In the genomic region with DNA sequence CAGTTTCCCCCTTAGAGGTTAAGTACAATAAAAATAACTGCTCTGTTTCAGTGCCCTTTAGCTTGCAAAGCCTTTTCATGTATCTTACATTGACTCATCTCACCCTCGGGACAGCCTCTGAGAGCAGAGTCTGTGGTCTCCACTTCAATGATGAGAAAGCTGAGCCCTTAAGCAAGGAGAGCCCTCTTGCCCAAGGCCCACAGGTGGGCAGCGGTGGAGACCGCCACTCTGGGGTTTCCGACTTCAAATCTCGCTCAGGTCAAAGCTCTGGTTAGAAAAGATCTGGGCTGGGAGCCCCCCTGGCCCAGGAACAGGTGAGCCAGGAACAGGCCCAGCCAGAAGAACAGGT, we compare ENCODE assay signal across 10 cellular contexts. TPM values are rescaled to one million over a fixed set of nuclear protein-coding genes. Genes with fewer than 3 reads are reported as not detected.
DNase-seq lines count a peak whose midpoint lies in the region; ATAC-seq, FAIRE-seq and TF ChIP-seq lines count a peak whose summit lies in the region.
"Had no signal": no experiment of that assay in that cellular context is flagged by ENCODE, and none has a peak within 500 bp of the region (broad histone marks: within the 10 kb centered on the region; RNA-seq: fewer than 3 reads in every experiment).

No MANE protein-coding gene starts in this region.

- H3K4me3 ChIP-seq in GM06990 (replicated peaks; ENCODE audit: low read depth, low read length) (peak overlapping the region; percentile 71), Loucy (ENCODE audit: low read length, poor library complexity, severe bottlenecking) (peak overlapping the region; percentile 70), GM12878 (peak overlapping the region; percentile 74), pancreas (no peak overlapping the region), colonic mucosa (no peak overlapping the region)
- H3K4me3 ChIP-seq: heart left ventricle, Peyer's patch had no signal

- RAD21 ChIA-PET in GM12878 (lab: Charles Lee; ENCODE audit: unreplicated experiment), result interaction anchor here (0.8 to 2.2 kb wide), 14 partner anchors 59 to 272 kb away, joined by 3 to 15 read pairs (median 5); a partner anchor contains a TSS

- BruUV-seq in GM12878 (replicated peaks; lab: Mats Ljungman, UMichigan), result no TSS peak

- WGBS in GM12878 (ENCODE audit: insufficient coverage, insufficient replicate concordance, low lambda C conversion rate, missing lambda C conversion rate), result 1% methylated on average over 5 of the region's 5 CpGs
- WGBS in pancreas, 2 donors, result 73 to 75% methylated on average over 5 of the region's 5 CpGs

- H3K9me3 ChIP-seq in Loucy (ENCODE audit: insufficient read depth, low read depth, low read length) (no peaks in the 10 kb centered on the region), GM12878 (replicated peaks; ENCODE audit: control insufficient read depth, insufficient read depth, low read length) (no peaks in the 10 kb centered on the region; the same call in 2 of the 3 replicates), pancreas (no peaks in the 10 kb centered on the region), colonic mucosa (no peaks in the 10 kb centered on the region)
- H3K9me3 ChIP-seq: heart left ventricle, Peyer's patch had no signal

- H3K27me3 ChIP-seq in GM06990 (replicated peaks; ENCODE audit: control insufficient read depth, insufficient read depth, low read length) (no peaks in the 10 kb centered on the region), Loucy (ENCODE audit: insufficient read depth, low read length, poor library complexity, severe bottlenecking) (no peaks in the 10 kb centered on the region), GM12878 (replicated peaks in 1 of 2; ENCODE audit: control insufficient read depth in 2 of 2, insufficient read depth in 2 of 2, low read length in 1 of 2) (no peaks in the 10 kb centered on the region), pancreas (no peaks in the 10 kb centered on the region), colonic mucosa (no peaks in the 10 kb centered on the region)
- H3K27me3 ChIP-seq: heart left ventricle, Peyer's patch had no signal

- intact Hi-C loops in GM12878 (cut with micrococcal nuclease; ENCODE audit: unreplicated experiment) (no loop called here), pancreas (cut with DNase I) (no loop called here), colonic mucosa (cut with DNase I) (no loop called here)

- no peaks in the 10 kb centered on the region for H3K9me2 ChIP-seq in Loucy (replicated peaks; ENCODE audit: low read depth, low read length)

- H3K9ac ChIP-seq in Loucy (ENCODE audit: low read depth, low read length, poor library complexity, severe bottlenecking) (peak overlapping the region; percentile 82), GM12878 (ENCODE audit: control insufficient read depth, insufficient read depth, low read length) (peak overlapping the region; percentile 98), colonic mucosa (ENCODE audit: low read depth in 2 of 2, low read length in 2 of 2) (no peak overlapping the region)

- H3K36me3 ChIP-seq in GM06990 (ENCODE audit: control insufficient read depth, insufficient read depth, low read length) (peaks cover 3% of the 10 kb centered on the region), Loucy (ENCODE audit: insufficient read depth, low read length) (peaks cover 12% of the 10 kb centered on the region; the same call in 1 of the 2 replicates), GM12878 (ENCODE audit: control insufficient read depth in 2 of 2, insufficient read depth in 2 of 2, low read length in 1 of 2) (peaks cover 0 to 3% of the 10 kb centered on the region in 2 experiments; a peak in 1 of 4 replicates), pancreas (no peaks in the 10 kb centered on the region), colonic mucosa (no peaks in the 10 kb centered on the region)

- H3K4me2 ChIP-seq in Loucy (ENCODE audit: low read depth, low read length, poor library complexity, severe bottlenecking) (peak overlapping the region; percentile 89), GM12878 (ENCODE audit: control insufficient read depth, insufficient read depth) (peak overlapping the region; percentile 100)

- H2AFZ ChIP-seq in Loucy (ENCODE audit: low read length) (no peak overlapping the region), GM12878 (ENCODE audit: control insufficient read depth, low read depth, low read length) (no peak overlapping the region)

- H3F3A ChIP-seq in Loucy (ENCODE audit: low read depth), result peaks cover 8% of the 10 kb centered on the region; the same call in 1 of the 2 replicates

- CTCF ChIA-PET in GM12878 (lab: Yijun Ruan, JAX), result interaction anchor here (0.7 to 2.8 kb wide), 10 partner anchors 11 to 381 kb away, joined by 3 to 16 read pairs (median 4); no protein-coding TSS in a partner anchor

- in situ Hi-C loops in GM12878 (cut with MboI), result no loop called here

- H3K4me1 ChIP-seq in Loucy (ENCODE audit: insufficient read depth, low read length, poor library complexity, severe bottlenecking) (peaks cover 80% of the 10 kb centered on the region), GM12878 (ENCODE audit: control insufficient read depth, insufficient read depth, low read length) (peaks cover 74% of the 10 kb centered on the region), pancreas (peaks cover 3 to 19% (median 8%) of the 10 kb centered on the region in 3 donors), colonic mucosa (peaks cover 7% of the 10 kb centered on the region)

- DNase-seq in GM06990 (ENCODE audit: extremely low read depth, insufficient read length), result peak; percentile 59
- DNase-seq in GM12878 (ENCODE audit: low read depth, low spot score), result no peak
- no peak for DNase-seq in pancreas
- DNase-seq in NCI-H82 (lab: John Stamatoyannopoulos, UW), result no peak
- DNase-seq in colonic mucosa, result no peak
- DNase-seq: NCI-H1930, Peyer's patch had no signal

- no peak for TF ChIP-seq POLR2A in GM12878 (IDR thresholded peaks at IDR 0.05; ENCODE audit: low read depth, low read length)

- TF ChIP-seq EP300 in GM12878 (IDR thresholded peaks at IDR 0.05; ENCODE audit: borderline replicate concordance in 1 of 2, control insufficient read depth in 1 of 2, low read depth in 2 of 2, low read length in 2 of 2), result peak in 1 of 2 experiments; percentile 48; a peak in 2 of 4 replicates

- no peak for TF ChIP-seq CTCF in GM06990 (IDR thresholded peaks at IDR 0.05; ENCODE audit: insufficient read depth, low read length, poor library complexity, severe bottlenecking)
- no peak for TF ChIP-seq CTCF in Loucy (conservative IDR thresholded peaks at IDR 0.05; ENCODE audit: low read length)
- TF ChIP-seq CTCF in GM12878 (IDR thresholded peaks at IDR 0.05 in 2 of 3, conservative IDR thresholded peaks at IDR 0.05 in 1 of 3; ENCODE audit: control insufficient read depth in 2 of 3, extremely low read depth in 1 of 3, insufficient read depth in 1 of 3, low read depth in 3 of 3, low read length in 3 of 3), result no peak
- no peak for TF ChIP-seq CTCF in pancreas (IDR thresholded peaks at IDR 0.05)
- no peak for TF ChIP-seq CTCF in colonic mucosa (IDR thresholded peaks at IDR 0.05)

- ATAC-seq in GM12878, result peak; percentile 32
- no peak for ATAC-seq in pancreas
- ATAC-seq in HG02798 (IDR thresholded peaks at IDR 0.05; ENCODE audit: poor library complexity, unreplicated experiment), result no peak
- ATAC-seq: heart left ventricle had no signal

- no peak for FAIRE-seq in GM12878 (lab: Jason Lieb, UNC)
- FAIRE-seq in pancreas (lab: Jason Lieb, UNC), result no peak

- SMC1A ChIA-PET in GM12878 (lab: Charles Lee; ENCODE audit: uncharacterized antibody, unreplicated experiment), result interaction anchor here (0.6 to 1.6 kb wide), 12 partner anchors 9 to 381 kb away, joined by 3 to 6 read pairs (median 4); no protein-coding TSS in a partner anchor

- peaks cover 6% of the 10 kb centered on the region for H3K79me2 ChIP-seq in Loucy (ENCODE audit: insufficient read depth, low read length)
- H3K79me2 ChIP-seq in GM12878 (ENCODE audit: control insufficient read depth, insufficient read depth, low read length), result peaks cover 57% of the 10 kb centered on the region

- H4K20me1 ChIP-seq in Loucy (ENCODE audit: insufficient read depth, low read length, poor library complexity, severe bottlenecking) (no peaks in the 10 kb centered on the region), GM12878 (ENCODE audit: control insufficient read depth, insufficient read depth) (no peaks in the 10 kb centered on the region)

- POLR2A ChIA-PET in GM12878 (lab: Charles Lee), result interaction anchor here (0.7 to 2.4 kb wide), 17 partner anchors 8 to 382 kb away, joined by 3 to 18 read pairs (median 4); a partner anchor contains a TSS

- H3K27ac ChIP-seq in GM12878 (ENCODE audit: control insufficient read depth, insufficient read depth) (peak overlapping the region; percentile 100), pancreas (peak overlapping the region in 3 of 4 donors; percentile 51 to 81 (median 71)), colonic mucosa (no peak overlapping the region)

- TF ChIP-seq RAD21 in GM12878 (IDR thresholded peaks at IDR 0.05; ENCODE audit: insufficient read depth, low read depth, low read length), result no peak

RNA-seq across cellular contexts. Expression of a gene that starts 4.3 kb away (rescaled TPM):
- total RNA-seq in GM12878 (2013; cell fraction: nucleolus; rRNA removed), result 6.7 and 8.9 TPM in 2 replicates
- 20.8 and 23.8 TPM in 2 replicates for total RNA-seq in GM12878 (2014; rRNA removed)
- total RNA-seq in GM12878 (2014; rRNA removed; fragmentation: Illumina TruSeq; extraction: Trizol), result 33.2 and 33.3 TPM in 2 replicates
- total RNA-seq in GM12878 (2021), result 72.5 and 74.7 TPM in 2 replicates
- polyA plus RNA-seq in GM12878 (2011; ENCODE audit: low read depth), result 26.9 TPM
- polyA plus RNA-seq in GM12878 (2011; rRNA removed), result 42.8 and 65.7 TPM in 2 replicates
- 67.0 and 92.4 TPM in 2 replicates for polyA plus RNA-seq in GM12878 (2011; cell fraction: cytosol; rRNA removed)
- 28.9 and 37.2 TPM in 2 replicates for polyA plus RNA-seq in GM12878 (2011; cell fraction: nucleus; rRNA removed)
- 61.9 and 67.4 TPM in 2 replicates for polyA plus RNA-seq in GM12878 (2012)
- polyA plus RNA-seq in GM12878 (2014; fragmentation: Illumina TruSeq; extraction: Trizol), result 15.1 and 31.1 TPM in 2 replicates
- 10 to 100 TPM in 1 of 2 experiments, 1 to 10 TPM in 1; 6.0 to 28.8 TPM for polyA plus RNA-seq in GM12878 (2014; fragmentation: Nextera tagmentation; extraction: Ambion mirVana)
- 90.4 and 94.3 TPM in 2 replicates for polyA plus RNA-seq in GM12878 (2014; rRNA removed)
- polyA plus RNA-seq in GM12878 (2016; fragmentation: Nextera tagmentation; extraction: Ambion mirVana), result 100 to 1,000 TPM; 118 to 121 TPM
- 18.7 and 34.0 TPM in 2 replicates for polyA minus RNA-seq in GM12878 (2011; rRNA and poly(A)+ RNA removed)
- 16.2 and 16.8 TPM in 2 replicates for polyA minus RNA-seq in GM12878 (2011; cell fraction: cytosol; rRNA and poly(A)+ RNA removed)
- polyA minus RNA-seq in GM12878 (2011; cell fraction: nucleus; rRNA and poly(A)+ RNA removed), result 7.4 and 13.5 TPM in 2 replicates
- total RNA-seq in pancreas, result 10 to 100 TPM; 12.4 to 23.3 (median 16.8) TPM
- polyA plus RNA-seq in pancreas, result 10 to 100 TPM; 15.9 to 32.4 TPM
- 10 to 100 TPM; 32.0 to 46.5 TPM for total RNA-seq in colonic mucosa

RNA-seq across cellular contexts. Expression of a gene that starts 15.0 kb away (rescaled TPM):
- 33.0 and 36.9 TPM in 2 replicates for total RNA-seq in GM12878 (2013; cell fraction: nucleolus; rRNA removed)
- total RNA-seq in GM12878 (2014; rRNA removed), result 25.6 and 26.8 TPM in 2 replicates
- 14.3 and 15.6 TPM in 2 replicates for total RNA-seq in GM12878 (2014; rRNA removed; fragmentation: Illumina TruSeq; extraction: Trizol)
- total RNA-seq in GM12878 (2021), result 21.1 and 24.6 TPM in 2 replicates
- 23.3 TPM for polyA plus RNA-seq in GM12878 (2011; ENCODE audit: low read depth)
- polyA plus RNA-seq in GM12878 (2011; rRNA removed), result 15.0 and 20.9 TPM in 2 replicates
- 23.1 and 26.3 TPM in 2 replicates for polyA plus RNA-seq in GM12878 (2011; cell fraction: cytosol; rRNA removed)
- 37.4 and 41.6 TPM in 2 replicates for polyA plus RNA-seq in GM12878 (2011; cell fraction: nucleus; rRNA removed)
- polyA plus RNA-seq in GM12878 (2012), result 36.8 and 37.1 TPM in 2 replicates
- 8.0 and 15.2 TPM in 2 replicates for polyA plus RNA-seq in GM12878 (2014; fragmentation: Illumina TruSeq; extraction: Trizol)
- 1 to 10 TPM in 1 of 2 experiments, under 1 TPM in 1; 0.63 to 2.0 TPM for polyA plus RNA-seq in GM12878 (2014; fragmentation: Nextera tagmentation; extraction: Ambion mirVana)
- 22.4 and 22.9 TPM in 2 replicates for polyA plus RNA-seq in GM12878 (2014; rRNA removed)
- polyA plus RNA-seq in GM12878 (2016; fragmentation: Nextera tagmentation; extraction: Ambion mirVana), result 10 to 100 TPM; 12.2 to 13.7 TPM
- 10.8 and 26.6 TPM in 2 replicates for polyA minus RNA-seq in GM12878 (2011; rRNA and poly(A)+ RNA removed)
- 7.4 and 8.3 TPM in 2 replicates for polyA minus RNA-seq in GM12878 (2011; cell fraction: cytosol; rRNA and poly(A)+ RNA removed)
- polyA minus RNA-seq in GM12878 (2011; cell fraction: nucleus; rRNA and poly(A)+ RNA removed), result 6.5 and 10.7 TPM in 2 replicates
- total RNA-seq in pancreas, result 10 to 100 TPM; 15.6 to 53.1 (median 24.9) TPM
- polyA plus RNA-seq in pancreas, result 10 to 100 TPM; 29.5 to 45.4 TPM
- 10 to 100 TPM; 22.0 to 51.4 TPM for total RNA-seq in colonic mucosa

RNA-seq across cellular contexts. Expression of a gene that starts 20.7 kb away (rescaled TPM):
- total RNA-seq in GM12878 (2013; cell fraction: nucleolus; rRNA removed), result 21.0 and 21.3 TPM in 2 replicates
- total RNA-seq in GM12878 (2014; rRNA removed), result 21.1 and 21.9 TPM in 2 replicates
- 12.4 and 12.9 TPM in 2 replicates for total RNA-seq in GM12878 (2014; rRNA removed; fragmentation: Illumina TruSeq; extraction: Trizol)
- 32.9 and 33.8 TPM in 2 replicates for total RNA-seq in GM12878 (2021)
- polyA plus RNA-seq in GM12878 (2011; ENCODE audit: low read depth), result 9.9 TPM
- 14.4 and 22.8 TPM in 2 replicates for polyA plus RNA-seq in GM12878 (2011; rRNA removed)
- 27.4 and 28.7 TPM in 2 replicates for polyA plus RNA-seq in GM12878 (2011; cell fraction: cytosol; rRNA removed)
- 43.9 and 46.6 TPM in 2 replicates for polyA plus RNA-seq in GM12878 (2011; cell fraction: nucleus; rRNA removed)
- 17.7 and 19.5 TPM in 2 replicates for polyA plus RNA-seq in GM12878 (2012)
- 19.8 and 24.2 TPM in 2 replicates for polyA plus RNA-seq in GM12878 (2014; fragmentation: Illumina TruSeq; extraction: Trizol)
- polyA plus RNA-seq in GM12878 (2014; fragmentation: Nextera tagmentation; extraction: Ambion mirVana), result 1 to 10 TPM; 8.1 to 8.3 TPM
- polyA plus RNA-seq in GM12878 (2014; rRNA removed), result 27.8 and 30.0 TPM in 2 replicates
- polyA plus RNA-seq in GM12878 (2016; fragmentation: Nextera tagmentation; extraction: Ambion mirVana), result 10 to 100 TPM; 27.8 to 28.0 TPM
- polyA minus RNA-seq in GM12878 (2011; rRNA and poly(A)+ RNA removed), result 12.5 and 20.0 TPM in 2 replicates
- polyA minus RNA-seq in GM12878 (2011; cell fraction: cytosol; rRNA and poly(A)+ RNA removed), result 8.6 and 8.8 TPM in 2 replicates
- 10.8 and 15.9 TPM in 2 replicates for polyA minus RNA-seq in GM12878 (2011; cell fraction: nucleus; rRNA and poly(A)+ RNA removed)
- 10 to 100 TPM in 3 of 6 donors, 1 to 10 TPM in 3; 8.1 to 18.3 (median 9.9) TPM for total RNA-seq in pancreas
- polyA plus RNA-seq in pancreas, result 10 to 100 TPM; 13.3 to 19.5 TPM
- total RNA-seq in colonic mucosa, result 10 to 100 TPM; 25.8 to 33.8 TPM

RNA-seq across cellular contexts. Expression of a gene that starts 29.7 kb away (rescaled TPM):
- total RNA-seq in GM12878 (2013; cell fraction: nucleolus; rRNA removed), result 28.2 and 32.6 TPM in 2 replicates
- total RNA-seq in GM12878 (2014; rRNA removed) (22.2 and 24.7 TPM in 2 replicates), GM12878 (2014; rRNA removed; fragmentation: Illumina TruSeq; extraction: Trizol) (15.1 and 16.7 TPM in 2 replicates), GM12878 (2021) (36.5 and 38.3 TPM in 2 replicates), pancreas (10 to 100 TPM; 32.3 to 53.4 (median 40.7) TPM), colonic mucosa (100 to 1,000 TPM in 1 of 2 donors, 10 to 100 TPM in 1; 98.3 to 104 TPM)
- polyA plus RNA-seq in GM12878 (2011; ENCODE audit: low read depth), result 20.5 TPM
- polyA plus RNA-seq in GM12878 (2011; rRNA removed) (25.8 and 49.3 TPM in 2 replicates), GM12878 (2014; fragmentation: Illumina TruSeq; extraction: Trizol) (47.3 and 67.3 TPM in 2 replicates), GM12878 (2014; fragmentation: Nextera tagmentation; extraction: Ambion mirVana) (1 to 10 TPM; 2.6 to 3.7 TPM), GM12878 (2014; rRNA removed) (35.0 and 35.4 TPM in 2 replicates), GM12878 (2016; fragmentation: Nextera tagmentation; extraction: Ambion mirVana) (10 to 100 TPM; 24.9 to 25.5 TPM), pancreas (10 to 100 TPM; 37.4 to 47.6 TPM)
- 43.4 and 48.7 TPM in 2 replicates for polyA plus RNA-seq in GM12878 (2011; cell fraction: cytosol; rRNA removed)
- polyA plus RNA-seq in GM12878 (2011; cell fraction: nucleus; rRNA removed), result 89.2 and 106 TPM in 2 replicates
- 21.0 and 29.9 TPM in 2 replicates for polyA plus RNA-seq in GM12878 (2012)
- polyA minus RNA-seq in GM12878 (2011; rRNA and poly(A)+ RNA removed), result 35.0 and 41.1 TPM in 2 replicates
- polyA minus RNA-seq in GM12878 (2011; cell fraction: cytosol; rRNA and poly(A)+ RNA removed), result 13.8 and 21.9 TPM in 2 replicates
- polyA minus RNA-seq in GM12878 (2011; cell fraction: nucleus; rRNA and poly(A)+ RNA removed), result 14.7 and 25.1 TPM in 2 replicates

RNA-seq across cellular contexts. Expression of a gene that starts 33.6 kb away (rescaled TPM):
- total RNA-seq in GM12878 (2013; cell fraction: nucleolus; rRNA removed), result 19.6 and 23.8 TPM in 2 replicates
- total RNA-seq in GM12878 (2014; rRNA removed), result 176 and 192 TPM in 2 replicates
- total RNA-seq in GM12878 (2014; rRNA removed; fragmentation: Illumina TruSeq; extraction: Trizol), result 168 and 170 TPM in 2 replicates
- 125 and 134 TPM in 2 replicates for total RNA-seq in GM12878 (2021)
- 366 TPM for polyA plus RNA-seq in GM12878 (2011; ENCODE audit: low read depth)
- 534 and 543 TPM in 2 replicates for polyA plus RNA-seq in GM12878 (2011; rRNA removed)
- polyA plus RNA-seq in GM12878 (2011; cell fraction: cytosol; rRNA removed), result 498 and 551 TPM in 2 replicates
- polyA plus RNA-seq in GM12878 (2011; cell fraction: nucleus; rRNA removed), result 223 and 288 TPM in 2 replicates
- polyA plus RNA-seq in GM12878 (2012), result 190 and 203 TPM in 2 replicates
- 316 and 394 TPM in 2 replicates for polyA plus RNA-seq in GM12878 (2014; fragmentation: Illumina TruSeq; extraction: Trizol)
- polyA plus RNA-seq in GM12878 (2014; fragmentation: Nextera tagmentation; extraction: Ambion mirVana), result 100 to 1,000 TPM; 598 to 608 TPM
- polyA plus RNA-seq in GM12878 (2014; rRNA removed), result 214 and 229 TPM in 2 replicates
- polyA plus RNA-seq in GM12878 (2016; fragmentation: Nextera tagmentation; extraction: Ambion mirVana), result 100 to 1,000 TPM; 411 to 419 TPM
- 221 and 229 TPM in 2 replicates for polyA minus RNA-seq in GM12878 (2011; rRNA and poly(A)+ RNA removed)
- polyA minus RNA-seq in GM12878 (2011; cell fraction: cytosol; rRNA and poly(A)+ RNA removed), result 41.8 and 54.5 TPM in 2 replicates
- 32.4 and 34.0 TPM in 2 replicates for polyA minus RNA-seq in GM12878 (2011; cell fraction: nucleus; rRNA and poly(A)+ RNA removed)
- 10 to 100 TPM in 3 of 6 donors, 1 to 10 TPM in 3; 6.7 to 12.0 (median 10.2) TPM for total RNA-seq in pancreas
- 10 to 100 TPM in 1 of 2 donors, 1 to 10 TPM in 1; 6.7 to 19.5 TPM for polyA plus RNA-seq in pancreas
- total RNA-seq in colonic mucosa, result 10 to 100 TPM; 49.5 to 76.5 TPM

Comparison
In these comparisons a context has a peak if more than half of its experiments do, and no peak if none do; other contexts are left out.
1. H3K4me3 ChIP-seq: peak in GM06990 (single experiment), Loucy (single experiment) and GM12878 (single experiment); none in pancreas (0 of 4) and colonic mucosa (single experiment).
2. H3K9ac ChIP-seq: peak in Loucy (single experiment) and GM12878 (single experiment); none in colonic mucosa (0 of 2).